12 cellular contexts compared by ENCODE assay signal in the genomic region with DNA sequence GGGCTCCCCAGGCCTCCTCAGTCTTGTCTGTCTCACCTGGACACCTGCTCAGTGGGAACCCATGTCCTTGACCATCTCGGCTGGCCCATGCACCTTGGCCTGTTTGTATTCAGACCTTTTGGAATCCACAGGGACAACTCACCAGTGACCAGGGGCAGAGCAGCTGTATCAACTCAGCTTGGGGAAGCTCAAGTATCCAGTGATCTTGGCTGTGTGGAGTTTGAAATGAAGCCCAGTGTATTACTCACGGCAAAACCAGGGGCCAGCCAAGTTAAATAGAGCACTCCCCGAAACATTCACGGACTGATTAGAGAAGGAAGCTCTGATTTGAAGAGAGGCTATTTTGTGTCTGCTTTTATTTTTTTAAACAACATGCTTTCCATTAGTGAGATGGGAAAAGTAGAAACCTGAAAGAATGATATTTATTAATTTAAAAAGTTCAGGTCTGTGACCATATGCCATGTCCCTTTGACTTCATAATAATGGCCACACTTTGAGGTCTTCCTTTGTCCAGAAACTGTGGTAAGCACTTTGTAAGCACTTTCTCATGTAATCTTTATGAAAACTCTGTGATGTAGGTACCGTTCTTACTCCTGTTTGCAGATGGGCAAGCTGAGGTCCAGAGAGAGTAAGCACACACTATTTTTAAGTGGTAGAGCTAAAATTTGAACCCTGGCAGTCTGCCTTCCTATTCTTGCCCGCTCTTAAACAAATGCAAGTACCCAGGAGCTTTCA.
A peak's percentile ranks its signal among the peaks of the same experiment; 100 is the strongest.
DNase-seq lines count a peak whose midpoint lies in the region; ATAC-seq and TF ChIP-seq lines count a peak whose summit lies in the region.
"Had no signal": no experiment of that assay in that cellular context is flagged by ENCODE, and none has a peak within 500 bp of the region (broad histone marks: within the 10 kb centered on the region; RNA-seq: fewer than 3 reads in every experiment).

No MANE protein-coding gene starts in this region.

- CTCF ChIA-PET in activated CD4-positive, alpha-beta memory T cell treated with anti-CD3 and anti-CD28 coated beads, Interleukin-2, amount 10 ng/mL, durations not matched to agents 7 days and 5 days (lab: Charles Lee), result no interaction called here

- no peak for TF ChIP-seq POLR2A in stomach (IDR thresholded peaks at IDR 0.05)

- DNase-seq in HS-27A (ENCODE audit: low read depth), result peak; percentile 47
- peak; percentile 94 for DNase-seq in brain pericyte (ENCODE audit: low read depth, low spot score)
- peak; percentile 90 for DNase-seq in kidney glomerular epithelial cell (lab: John Stamatoyannopoulos, UW)
- DNase-seq in stomach, result peak; percentile 79
- DNase-seq in DMS79 treated with DMSO at 0.1 percent for 48 hours (lab: John Stamatoyannopoulos, UW), result no peak
- DNase-seq in NCI-H187 treated with DMSO at 0.1 percent for 48 hours (lab: John Stamatoyannopoulos, UW), result no peak
- no peak for DNase-seq in activated CD4-positive, alpha-beta memory T cell treated with anti-CD3 and anti-CD28 coated beads, Interleukin-2, amount 10 ng/mL, durations not matched to agents 7 days and 5 days
- DNase-seq: GDM1, NCI-H1694 treated with DMSO at 0.1 percent for 48 hours, nucleus accumbens, SW 1271 had no signal

- peaks cover 0 to 25% (median 14%) of the 10 kb centered on the region in 4 donors for H3K4me1 ChIP-seq in stomach

- no peaks in the 10 kb centered on the region for H3K4me1 Mint-ChIP-seq in activated CD4-positive, alpha-beta memory T cell treated with anti-CD3 and anti-CD28 coated beads, Interleukin-2, amount 10 ng/mL, durations not matched to agents 7 days and 5 days

- no peaks in the 10 kb centered on the region for H3K27me3 Mint-ChIP-seq in activated CD4-positive, alpha-beta memory T cell treated with anti-CD3 and anti-CD28 coated beads, Interleukin-2, amount 10 ng/mL, durations not matched to agents 7 days and 5 days

- no peaks in the 10 kb centered on the region for H3K36me3 ChIP-seq in stomach

- no peak for TF ChIP-seq CTCF in stomach (IDR thresholded peaks at IDR 0.05)

- no peak for ATAC-seq in HG03045 (IDR thresholded peaks at IDR 0.05; ENCODE audit: unreplicated experiment)

- no peak overlapping the region for H3K4me3 ChIP-seq in stomach

- H3K9me3 Mint-ChIP-seq in activated CD4-positive, alpha-beta memory T cell treated with anti-CD3 and anti-CD28 coated beads, Interleukin-2, amount 10 ng/mL, durations not matched to agents 7 days and 5 days, result peaks cover 9% of the 10 kb centered on the region

- H3K27ac ChIP-seq in stomach, result peak overlapping the region in 4 of 5 donors; percentile 28 to 64 (median 48)

- H3K27ac Mint-ChIP-seq in activated CD4-positive, alpha-beta memory T cell treated with anti-CD3 and anti-CD28 coated beads, Interleukin-2, amount 10 ng/mL, durations not matched to agents 7 days and 5 days, result no peak overlapping the region

- 26 to 43% (median 33%) methylated on average over 6 of the region's 6 CpGs for WGBS in stomach, 5 donors

- H3K4me3 Mint-ChIP-seq in activated CD4-positive, alpha-beta memory T cell treated with anti-CD3 and anti-CD28 coated beads, Interleukin-2, amount 10 ng/mL, durations not matched to agents 7 days and 5 days, result no peak overlapping the region

- intact Hi-C loops in stomach (cut with DNase I; ENCODE audit: low total_unique reads), result no loop called here

- H3K9me3 ChIP-seq in stomach, result no peaks in the 10 kb centered on the region

- TF ChIP-seq EP300 in stomach (IDR thresholded peaks at IDR 0.05), result no peak

- no peaks in the 10 kb centered on the region for H3K36me3 Mint-ChIP-seq in activated CD4-positive, alpha-beta memory T cell treated with anti-CD3 and anti-CD28 coated beads, Interleukin-2, amount 10 ng/mL, durations not matched to agents 7 days and 5 days (ENCODE audit: low read depth)

- H3K27me3 ChIP-seq in stomach, result no peaks in the 10 kb centered on the region

- POLR2A ChIA-PET in activated CD4-positive, alpha-beta memory T cell treated with anti-CD3 and anti-CD28 coated beads, Interleukin-2, amount 10 ng/mL, durations not matched to agents 7 days and 5 days (lab: Charles Lee), result no interaction called here

Comparison
In these comparisons a context has a peak if more than half of its experiments do, and no peak if none do; other contexts are left out.
1. DNase-seq: peak in HS-27A (single experiment), brain pericyte (single experiment), kidney glomerular epithelial cell (single experiment) and stomach (single experiment); none in DMS79 treated with DMSO at 0.1 percent for 48 hours (single experiment), NCI-H187 treated with DMSO at 0.1 percent for 48 hours (single experiment) and activated CD4-positive, alpha-beta memory T cell treated with anti-CD3 and anti-CD28 coated beads, Interleukin-2, amount 10 ng/mL, durations not matched to agents 7 days and 5 days (single experiment).